In the genomic region with DNA sequence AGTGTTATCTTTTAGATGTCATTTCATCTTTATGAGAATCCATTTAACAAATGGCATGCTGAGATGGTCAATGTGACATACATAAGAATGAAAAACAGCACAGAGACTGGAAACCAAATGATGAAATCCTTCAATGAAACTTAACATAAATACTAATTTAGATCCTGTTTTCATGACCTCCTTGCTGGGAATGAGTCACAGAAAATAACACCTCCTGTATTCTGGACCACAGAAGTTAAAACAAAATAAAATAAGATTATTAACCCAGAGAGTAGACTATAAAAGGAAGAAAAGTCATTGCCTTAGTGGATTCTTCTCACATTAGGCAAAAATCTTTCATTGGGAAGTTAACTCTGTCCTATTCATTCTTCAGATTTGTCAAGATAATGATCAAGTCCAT, we compare ENCODE assay signal across 12 cellular contexts. TPM values are rescaled to one million over a fixed set of nuclear protein-coding genes. Genes with fewer than 3 reads are reported as not detected.
DNase-seq lines count a peak whose midpoint lies in the region; ATAC-seq, FAIRE-seq and TF ChIP-seq lines count a peak whose summit lies in the region.
"Had no signal": no experiment of that assay in that cellular context is flagged by ENCODE, and none has a peak within 500 bp of the region (broad histone marks: within the 10 kb centered on the region; RNA-seq: fewer than 3 reads in every experiment).

No MANE protein-coding gene starts in this region.

- no peaks in the 10 kb centered on the region for H3K9me1 ChIP-seq in K562 (ENCODE audit: control insufficient read depth, insufficient read depth, low read length)

- H3K27me3 ChIP-seq in K562 (ENCODE audit: control insufficient read depth in 2 of 2, insufficient read depth in 2 of 2, low read length in 2 of 2), result no peaks in the 10 kb centered on the region
- no peaks in the 10 kb centered on the region for H3K27me3 ChIP-seq in neuron (ENCODE audit: insufficient read depth, low read length)
- peaks cover 3% of the 10 kb centered on the region for H3K27me3 ChIP-seq in lower lobe of right lung (ENCODE audit: low read depth)

- H3K27ac ChIP-seq in K562 (ENCODE audit: extremely low read depth, low read depth, low read length) (no peak overlapping the region), lower lobe of right lung (no peak overlapping the region)

- no peak for TF ChIP-seq EP300 in K562 (IDR thresholded peaks at IDR 0.05; ENCODE audit: low read length)

- H2AFZ ChIP-seq in K562 (ENCODE audit: low read depth, low read length) (no peak overlapping the region), neuron (ENCODE audit: low read depth, low read length) (no peak overlapping the region)

- peak overlapping the region; percentile 38 for H3K4me2 ChIP-seq in K562 (ENCODE audit: insufficient read depth, low read length)

- H3K9ac ChIP-seq in K562 (ENCODE audit: insufficient read depth in 1 of 2, low read depth in 2 of 2, low read length in 2 of 2), result peak overlapping the region in 1 of 2 experiments; percentile 85; a peak in 2 of 4 replicates

- intact Hi-C loops in K562 (cut with micrococcal nuclease) (loop anchor here (5.0 kb wide), 1 partner anchor 65 kb away; no protein-coding TSS in a partner anchor), lower lobe of right lung (cut with DNase I) (no loop called here)

- H3K4me3 ChIP-seq in K562 (0 out of 2 replicates have a peak overlapping the region, but pooled peaks have one; percentile 70), neuron (ENCODE audit: low read length) (peak overlapping the region; percentile 87), lower lobe of right lung (no peak overlapping the region)

- no peak for TF ChIP-seq POLR2A in K562 (conservative IDR thresholded peaks at IDR 0.05)

- TF ChIP-seq CTCF in K562 (IDR thresholded peaks at IDR 0.05 in 2 of 3, conservative IDR thresholded peaks at IDR 0.05 in 1 of 3; ENCODE audit: insufficient read depth in 2 of 3, low read depth in 1 of 3, low read length in 3 of 3) (no peak), lower lobe of right lung (IDR thresholded peaks at IDR 0.05) (no peak)

- H3K4me1 ChIP-seq in K562 (replicated peaks in 1 of 2; ENCODE audit: control insufficient read depth in 2 of 2, insufficient read depth in 2 of 2, low read length in 2 of 2) (peaks cover 0 to 10% of the 10 kb centered on the region in 2 experiments; a peak in 4 of 5 replicates), neuron (ENCODE audit: insufficient read depth, low read length) (peaks cover 14% of the 10 kb centered on the region), lower lobe of right lung (peaks cover 17% of the 10 kb centered on the region)

- FAIRE-seq in K562 (lab: Jason Lieb, UNC), result no peak

- no peak for TF ChIP-seq RAD21 in K562 (CRISPR knock-in tag; conservative IDR thresholded peaks at IDR 0.05 in 1 of 2, IDR thresholded peaks at IDR 0.05 in 1 of 2)

- peak; percentile 14 for DNase-seq in SIG-M5 treated with dmso at 0.1 percent for 504 hours (lab: John Stamatoyannopoulos, UW; ENCODE audit: unreplicated experiment)
- no peak for DNase-seq in SIG-M5 (lab: John Stamatoyannopoulos, UW)
- peak; percentile 22 for DNase-seq in M059J (ENCODE audit: low read depth)
- DNase-seq in K562 (ENCODE audit: extremely low read depth in 1 of 4, low spot score in 3 of 4), result no peak
- no peak for DNase-seq in stimulated activated CD4-positive, alpha-beta T cell treated with anti-CD3 and anti-CD28 coated beads, Interleukin-4, amount 100 ng/mL, for 1 hour
- DNase-seq in inferior parietal cortex (ENCODE audit: extremely low spot score), result no peak
- no peak for DNase-seq in lower lobe of right lung
- DNase-seq: effector memory CD4-positive, alpha-beta T cell; left colon; NCI-H2029 treated with DMSO at 0.1 percent for 48 hours; right cardiac atrium had no signal

- H3K9me3 ChIP-seq in K562 (replicated peaks; ENCODE audit: control insufficient read depth, insufficient read depth, low read depth, low read length) (no peaks in the 10 kb centered on the region), neuron (ENCODE audit: low read length) (peaks cover 3% of the 10 kb centered on the region), lower lobe of right lung (no peaks in the 10 kb centered on the region)

- in situ Hi-C loops in K562 (cut with MboI), result no loop called here

- no TSS peak for BruUV-seq in K562 (replicated peaks; lab: Mats Ljungman, UMichigan)

- H3K79me2 ChIP-seq in K562 (ENCODE audit: control insufficient read depth, insufficient read depth, low read length), result peaks cover 65% of the 10 kb centered on the region

- no peak for ATAC-seq in K562
- ATAC-seq in lower lobe of right lung, result no peak
- ATAC-seq: left colon, right cardiac atrium had no signal

- H3K36me3 ChIP-seq in K562 (ENCODE audit: control insufficient read depth, insufficient read depth, low read length) (peaks cover 13% of the 10 kb centered on the region), neuron (ENCODE audit: insufficient read depth, low read length) (peaks cover 11% of the 10 kb centered on the region), lower lobe of right lung (no peaks in the 10 kb centered on the region)

- H4K20me1 ChIP-seq in K562 (replicated peaks; ENCODE audit: control insufficient read depth, insufficient read depth, low read length), result peaks cover 5% of the 10 kb centered on the region; the same call in 1 of the 2 replicates

- CTCF ChIA-PET in K562 (lab: Yijun Ruan, JAX; ENCODE audit: low intra/inter-chr PET ratio), result no interaction called here

- POLR2A ChIA-PET in K562 (lab: Yijun Ruan, JAX), result no interaction called here

TF ChIP-seq in K562, 482 proteins besides CTCF, POLR2A, EP300 and RAD21:
- TF ChIP-seq POLR2AphosphoS2 (IDR thresholded peaks at IDR 0.05; ENCODE audit: low read length) (no peak), CBX8 (IDR thresholded peaks at IDR 0.05; ENCODE audit: borderline replicate concordance, extremely low read depth, low read depth, low read length, poor library complexity, severe bottlenecking) (no peak), RBFOX2 (IDR thresholded peaks at IDR 0.05; ENCODE audit: low read depth, low read length) (0 out of 2 replicates have a peak, but pooled peaks have one; percentile 21), JUNB (CRISPR knock-in tag; conservative IDR thresholded peaks at IDR 0.05) (no peak), STAG1 (CRISPR knock-in tag; IDR thresholded peaks at IDR 0.05; ENCODE audit: borderline replicate concordance) (no peak), ILF3 (IDR thresholded peaks at IDR 0.05; ENCODE audit: borderline replicate concordance) (no peak), PCBP1 (IDR thresholded peaks at IDR 0.05; ENCODE audit: low read depth, low read length, poor library complexity, severe bottlenecking) (no peak), TRIM24 (IDR thresholded peaks at IDR 0.05) (no peak), CEBPG (CRISPR knock-in tag; IDR thresholded peaks at IDR 0.05) (no peak), CEBPG (tag; conservative IDR thresholded peaks at IDR 0.05 in 1 of 2, IDR thresholded peaks at IDR 0.05 in 1 of 2) (0 out of 4 replicates have a peak, but pooled peaks of 1 of the 2 experiments have one; percentile 30)
- TF ChIP-seq, protein P1, sequence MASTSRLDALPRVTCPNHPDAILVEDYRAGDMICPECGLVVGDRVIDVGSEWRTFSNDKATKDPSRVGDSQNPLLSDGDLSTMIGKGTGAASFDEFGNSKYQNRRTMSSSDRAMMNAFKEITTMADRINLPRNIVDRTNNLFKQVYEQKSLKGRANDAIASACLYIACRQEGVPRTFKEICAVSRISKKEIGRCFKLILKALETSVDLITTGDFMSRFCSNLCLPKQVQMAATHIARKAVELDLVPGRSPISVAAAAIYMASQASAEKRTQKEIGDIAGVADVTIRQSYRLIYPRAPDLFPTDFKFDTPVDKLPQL (IDR thresholded peaks at IDR 0.05; ENCODE audit: extremely low read depth, insufficient read length), result no peak
- TF ChIP-seq, protein P2, sequence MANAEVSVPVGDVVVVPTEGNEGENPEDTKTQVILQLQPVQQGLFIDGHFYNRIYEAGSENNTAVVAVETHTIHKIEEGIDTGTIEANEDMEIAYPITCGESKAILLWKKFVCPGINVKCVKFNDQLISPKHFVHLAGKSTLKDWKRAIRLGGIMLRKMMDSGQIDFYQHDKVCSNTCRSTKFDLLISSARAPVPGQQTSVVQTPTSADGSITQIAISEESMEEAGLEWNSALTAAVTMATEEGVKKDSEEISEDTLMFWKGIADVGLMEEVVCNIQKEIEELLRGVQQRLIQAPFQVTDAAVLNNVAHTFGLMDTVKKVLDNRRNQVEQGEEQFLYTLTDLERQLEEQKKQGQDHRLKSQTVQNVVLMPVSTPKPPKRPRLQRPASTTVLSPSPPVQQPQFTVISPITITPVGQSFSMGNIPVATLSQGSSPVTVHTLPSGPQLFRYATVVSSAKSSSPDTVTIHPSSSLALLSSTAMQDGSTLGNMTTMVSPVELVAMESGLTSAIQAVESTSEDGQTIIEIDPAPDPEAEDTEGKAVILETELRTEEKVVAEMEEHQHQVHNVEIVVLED (CRISPR knock-in tag; IDR thresholded peaks at IDR 0.05), result no peak
TF ChIP-seq in K562: peak in this region for 2.

RNA-seq across cellular contexts. Expression of a gene that starts 1.6 kb away (rescaled TPM):
- total RNA-seq in M059J (2014; rRNA removed; shearing (Covaris generic)), result 7.3 and 17.2 TPM in 2 replicates
- total RNA-seq in K562 (2011; cell fraction: chromatin; rRNA removed; ENCODE audit: low replicate concordance), result 16.1 and 63.3 TPM in 2 replicates
- 10.2 and 15.9 TPM in 2 replicates for total RNA-seq in K562 (2011; cell fraction: nucleolus; rRNA removed)
- 20.3 and 23.1 TPM in 2 replicates for total RNA-seq in K562 (2011; cell fraction: nucleoplasm; rRNA removed)
- 9.3 and 10.4 TPM in 2 replicates for total RNA-seq in K562 (2014; rRNA removed)
- 18.2 and 21.4 TPM in 2 replicates for total RNA-seq in K562 (2014; rRNA removed; fragmentation: Illumina TruSeq; extraction: Trizol)
- total RNA-seq in K562 (2015; rRNA removed; fragmentation: Illumina TruSeq; extraction: Trizol), result 14.3 and 14.7 TPM in 2 replicates
- total RNA-seq in K562 (2021), result 17.1 and 18.7 TPM in 2 replicates
- polyA plus RNA-seq in K562 (2011; rRNA removed), result 12.3 and 16.0 TPM in 2 replicates
- 3.5 and 6.4 TPM in 2 replicates for polyA plus RNA-seq in K562 (2011; cell fraction: cytosol; rRNA removed)
- 7.0 and 10.8 TPM in 2 replicates for polyA plus RNA-seq in K562 (2011; cell fraction: nucleus; rRNA removed)
- polyA plus RNA-seq in K562 (2012), result 10.8 and 16.4 TPM in 2 replicates
- polyA plus RNA-seq in K562 (2014; fragmentation: Illumina TruSeq; extraction: Trizol), result 14.9 and 17.2 TPM in 2 replicates
- 10 to 100 TPM in 1 of 2 experiments, 1 to 10 TPM in 1; 10.0 to 10.6 TPM for polyA plus RNA-seq in K562 (2014; fragmentation: Nextera tagmentation; extraction: Ambion mirVana)
- polyA plus RNA-seq in K562 (2014; rRNA removed), result 8.4 and 9.0 TPM in 2 replicates
- 47.8 and 52.7 TPM in 2 replicates for polyA minus RNA-seq in K562 (2011; rRNA and poly(A)+ RNA removed)
- polyA minus RNA-seq in K562 (2011; cell fraction: cytosol; rRNA and poly(A)+ RNA removed), result 11.1 and 14.1 TPM in 2 replicates
- polyA minus RNA-seq in K562 (2011; cell fraction: nucleus; rRNA and poly(A)+ RNA removed), result 38.5 and 55.3 TPM in 2 replicates
- 3.2 TPM for total RNA-seq in lower lobe of right lung

Comparison
In these comparisons a context has a peak if more than half of its experiments do, and no peak if none do; other contexts are left out.
1. DNase-seq: peak in SIG-M5 treated with dmso at 0.1 percent for 504 hours (single experiment) and M059J (single experiment); none in SIG-M5 (single experiment), K562 (0 of 4), stimulated activated CD4-positive, alpha-beta T cell treated with anti-CD3 and anti-CD28 coated beads, Interleukin-4, amount 100 ng/mL, for 1 hour (single experiment), inferior parietal cortex (single experiment) and lower lobe of right lung (single experiment).